8 cellular contexts compared by ENCODE assay signal in genomic region chr7:7183061-7183832, GRCh38. TPM values are rescaled to one million over a fixed set of nuclear protein-coding genes. Genes with fewer than 3 reads are reported as not detected.
DNase-seq lines count a peak whose midpoint lies in the region; ATAC-seq and TF ChIP-seq lines count a peak whose summit lies in the region.

No MANE protein-coding gene starts in this region.

- peaks cover 15% of the 10 kb centered on the region for H3K36me3 ChIP-seq in OCI-LY7 (ENCODE audit: insufficient read depth, low read length)
- H3K36me3 ChIP-seq in heart left ventricle, result no peaks in the 10 kb centered on the region

- H3K9me2 ChIP-seq in OCI-LY7 (ENCODE audit: insufficient read depth, low read length), result no peaks in the 10 kb centered on the region

- WGBS in heart left ventricle, 4 donors, result 2 to 4% (median 2%) methylated on average over 17 to 44 of the region's 44 CpGs

- peak overlapping the region; percentile 92 for H3K4me2 ChIP-seq in OCI-LY7 (ENCODE audit: low read length)

- H3K27ac ChIP-seq in C4-2B (peak overlapping the region; percentile 77), OCI-LY7 (ENCODE audit: low read depth, low read length, poor library complexity, severe bottlenecking) (peak overlapping the region; percentile 94), heart left ventricle (peak overlapping the region; percentile 87 to 99 (median 96))

- ATAC-seq in GM19043 (IDR thresholded peaks at IDR 0.05; ENCODE audit: low read depth, unreplicated experiment), result peak; percentile 8
- peak; percentile 23 for ATAC-seq in HG03196 (IDR thresholded peaks at IDR 0.05; ENCODE audit: unreplicated experiment)
- ATAC-seq in heart left ventricle, result peak; percentile 19 to 68 (median 50)

- H3K27me3 ChIP-seq in heart left ventricle, result no peaks in the 10 kb centered on the region

- H3K79me2 ChIP-seq in OCI-LY7 (ENCODE audit: insufficient read depth, low read depth, low read length), result peaks cover 46% of the 10 kb centered on the region

- DNase-seq in OCI-LY7 (ENCODE audit: low spot score) (peak; percentile 72), heart left ventricle (peak; percentile 45 to 71 (median 59)), posterior cingulate gyrus (peak in 8 of 10 donors; percentile 17 to 89 (median 44)), amniotic stem cell (lab: John Stamatoyannopoulos, UW) (no peak)
- DNase-seq in activated naive CD4-positive, alpha-beta T cell treated with anti-CD3 and anti-CD28 coated beads, Interleukin-2, amount 50 U/mL, for 16 hours, result peak; percentile 41

- peaks cover 23% of the 10 kb centered on the region; the same call in 1 of the 2 replicates for H4K20me1 ChIP-seq in OCI-LY7 (ENCODE audit: insufficient read depth, low read length)

- H3K4me3 ChIP-seq in OCI-LY7 (ENCODE audit: low read depth, low read length, poor library complexity, severe bottlenecking) (peak overlapping the region; percentile 85), heart left ventricle (peak overlapping the region; percentile 62 to 97 (median 92))

- POLR2A ChIA-PET in OCI-LY7 (lab: Charles Lee), result interaction anchor here (0.5 to 1.1 kb wide), 5 partner anchors 19 to 1562 kb away, joined by 3 to 4 read pairs (median 3); no protein-coding TSS in a partner anchor

- CTCF ChIA-PET in OCI-LY7 (lab: Charles Lee; ENCODE audit: unreplicated experiment), result interaction anchor here (0.6 kb wide), 1 partner anchor 458 kb away, joined by 3 read pairs; the partner anchor contains the start of gene UMAD1

- TF ChIP-seq CTCF in C4-2B (conservative IDR thresholded peaks at IDR 0.05) (no peak), OCI-LY7 (conservative IDR thresholded peaks at IDR 0.05; ENCODE audit: low read length) (no peak), heart left ventricle (IDR thresholded peaks at IDR 0.05) (no peak)

- TSS peak; percentile 74 for BruUV-seq in OCI-LY7 (replicated peaks; lab: Mats Ljungman, UMichigan)

- TF ChIP-seq POLR2A in heart left ventricle (IDR thresholded peaks at IDR 0.05), result no peak

- H3K4me1 ChIP-seq in OCI-LY7 (ENCODE audit: insufficient read depth, low read length, poor library complexity, severe bottlenecking) (peaks cover 26% of the 10 kb centered on the region), heart left ventricle (peaks cover 0 to 46% (median 29%) of the 10 kb centered on the region in 12 donors)

- intact Hi-C loops in OCI-LY7 (cut with micrococcal nuclease; ENCODE audit: unreplicated experiment), result loop anchor here (2.0 to 5.0 kb wide), 8 partner anchors 76 to 784 kb away; partner anchors contain the start of genes GLCCI1, MIOS and UMAD1
- intact Hi-C loops in heart left ventricle (cut with DNase I), result loop anchor here in 8 of 10 donors (5.0 to 10.0 kb wide), 5 partner anchors 72 to 382 kb away; partner anchors contain the start of gene MIOS (in 3 of the 8)
- intact Hi-C loops in posterior cingulate gyrus (cut with DNase I), result loop anchor here (2.0 to 10.0 kb wide), 4 partner anchors 46 to 382 kb away; partner anchors contain the start of gene MIOS

- H2AFZ ChIP-seq in OCI-LY7 (ENCODE audit: low read length), result peak overlapping the region; percentile 72

- no peaks in the 10 kb centered on the region for H3K9me3 ChIP-seq in OCI-LY7 (ENCODE audit: low read length)
- H3K9me3 ChIP-seq in heart left ventricle, result no peaks in the 10 kb centered on the region

RNA-seq across cellular contexts. Expression of gene C1GALT1, which starts 0.9 kb away (rescaled TPM):
- 18.9 and 28.9 TPM in 2 replicates for total RNA-seq in OCI-LY7 (2014; rRNA removed; shearing (Covaris generic))
- total RNA-seq in OCI-LY7 (2022), result 30.0 and 31.6 TPM in 2 replicates
- total RNA-seq in heart left ventricle, result 10 to 100 TPM; 16.5 to 36.4 (median 21.3) TPM
- 10 to 100 TPM in 1 of 2 donors, 1 to 10 TPM in 1; 4.3 to 15.1 TPM for polyA plus RNA-seq in heart left ventricle
